Comparison of ENCODE assay signal across 8 cellular contexts in the genomic region with DNA sequence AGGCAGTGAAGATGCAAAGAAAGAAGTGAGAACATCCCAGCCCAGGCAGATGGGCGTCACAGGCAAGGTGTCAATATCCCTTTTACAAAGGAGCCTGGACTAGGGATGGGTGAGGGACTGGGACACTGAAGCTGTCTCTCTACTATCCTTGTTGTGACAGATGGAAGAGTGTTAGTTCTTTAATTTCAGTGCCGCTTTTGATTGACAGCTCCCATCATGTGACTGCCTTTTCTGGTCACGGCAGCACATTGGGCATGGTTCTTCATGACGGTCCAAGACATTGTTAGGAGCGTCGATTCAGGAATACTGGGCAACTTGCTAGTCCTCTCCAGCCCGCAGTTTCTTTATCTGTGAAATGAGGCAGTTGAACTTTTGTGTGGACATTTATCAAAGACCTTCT.
"Had no signal": no experiment of that assay in that cellular context is flagged by ENCODE, and none has a peak within 500 bp of the region (broad histone marks: within the 10 kb centered on the region; RNA-seq: fewer than 3 reads in every experiment).

No MANE protein-coding gene starts in this region.

- H3K4me3 ChIP-seq: GM23248 had no signal

- H3K9ac ChIP-seq: GM23248 had no signal

- FAIRE-seq: H54, HepG2 had no signal

- ATAC-seq: HepG2 had no signal

- DNase-seq: GM23248, GOT3, H9, HCEC 1CT, HFFc6 had no signal

- H3K27ac ChIP-seq: GM23248, HL-60 had no signal

- H2AFZ ChIP-seq: GM23248 had no signal
